ENCODE assay signal across 8 cellular contexts in genomic region chr11:60841797-60842687, GRCh38. TPM values are rescaled to one million over a fixed set of nuclear protein-coding genes. Genes with fewer than 3 reads are reported as not detected.
DNase-seq lines count a peak whose midpoint lies in the region; ATAC-seq and TF ChIP-seq lines count a peak whose summit lies in the region.

A gene with protein sequence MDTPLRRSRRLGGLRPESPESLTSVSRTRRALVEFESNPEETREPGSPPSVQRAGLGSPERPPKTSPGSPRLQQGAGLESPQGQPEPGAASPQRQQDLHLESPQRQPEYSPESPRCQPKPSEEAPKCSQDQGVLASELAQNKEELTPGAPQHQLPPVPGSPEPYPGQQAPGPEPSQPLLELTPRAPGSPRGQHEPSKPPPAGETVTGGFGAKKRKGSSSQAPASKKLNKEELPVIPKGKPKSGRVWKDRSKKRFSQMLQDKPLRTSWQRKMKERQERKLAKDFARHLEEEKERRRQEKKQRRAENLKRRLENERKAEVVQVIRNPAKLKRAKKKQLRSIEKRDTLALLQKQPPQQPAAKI (plus strand): TSS chr11:60842113. CDS start chr11:60842125, 12 bp downstream.

- H3K9me3 ChIP-seq in Panc1 (ENCODE audit: control insufficient read depth, insufficient read depth, low read depth, low read length) = no peaks in the 10 kb centered on the region
- H3K9me3 ChIP-seq in mucosa of stomach (ENCODE audit: control insufficient read depth, low read length) = no peaks in the 10 kb centered on the region

- CTCF ChIA-PET in Panc1 (lab: Charles Lee) = no interaction called here

- in situ Hi-C loops in Panc1 (cut with HindIII; ENCODE audit: low pct_unique_long_range_greater_than_20kb, low sequenced_read_pairs) = no loop called here

- peak; percentile 68 for ATAC-seq in GM21576 (IDR thresholded peaks at IDR 0.05; ENCODE audit: unreplicated experiment)
- ATAC-seq in Panc1 = peak; percentile 93
- peak; percentile 96 for ATAC-seq in esophagus mucosa

- peak within 1 kb of the TSS; percentile 92 for H3K27ac ChIP-seq in Panc1 (ENCODE audit: low read length)

- TF ChIP-seq RAD21 in Ishikawa (IDR thresholded peaks at IDR 0.05; ENCODE audit: low read depth) = no peak

- POLR2A ChIA-PET in Panc1 (lab: Charles Lee) = interaction anchor here (0.5 kb wide), 1 partner anchor 42 kb away, joined by 3 read pairs; no protein-coding TSS in a partner anchor

- no peak for TF ChIP-seq CTCF in Panc1 (IDR thresholded peaks at IDR 0.05)

- H3K27me3 ChIP-seq in Panc1 (ENCODE audit: control insufficient read depth, insufficient read depth, low read length) (no peaks in the 10 kb centered on the region), mucosa of stomach (ENCODE audit: control insufficient read depth, insufficient read depth, low read length) (no peaks in the 10 kb centered on the region)

- DNase-seq in DMS153 treated with DMSO at 0.1 percent for 48 hours (lab: John Stamatoyannopoulos, UW; ENCODE audit: unreplicated experiment) (peak; percentile 79), Panc1 (ENCODE audit: low read depth, low spot score) (peak; percentile 71)
- peak; percentile 99 for DNase-seq in activated T-cell treated with anti-CD3 and anti-CD28 coated beads, Interleukin-2, amount 50 U/mL, for 48 hours
- DNase-seq in stimulated activated CD8-positive, alpha-beta memory T cell treated with anti-CD3 and anti-CD28 coated beads, Interleukin-4, amount 100 ng/mL, for 48 hours = peak; percentile 100

- no TSS peak for BruUV-seq in Panc1 (replicated peaks; lab: Mats Ljungman, UMichigan)

- H3K4me1 ChIP-seq in Panc1 (ENCODE audit: control insufficient read depth, insufficient read depth, low read length) (peaks cover 25% of the 10 kb centered on the region), mucosa of stomach (ENCODE audit: control insufficient read depth, insufficient read depth, low read length) (peaks cover 32% of the 10 kb centered on the region)

- intact Hi-C loops in Panc1 (cut with micrococcal nuclease; ENCODE audit: unreplicated experiment) = no loop called here

- peak; percentile 42; the same call in 1 of the 2 replicates for TF ChIP-seq EP300 in Ishikawa (IDR thresholded peaks at IDR 0.05; ENCODE audit: borderline replicate concordance)

- H3K4me3 ChIP-seq in Panc1 (ENCODE audit: low read depth in 2 of 2, low read length in 2 of 2) (peak within 1 kb of the TSS; percentile 89 to 91), mucosa of stomach (ENCODE audit: low read length) (peak within 1 kb of the TSS; percentile 81)

- peak within 1 kb of the TSS; percentile 80 for H3K9ac ChIP-seq in mucosa of stomach (ENCODE audit: low read length)

- H3K36me3 ChIP-seq in Panc1 (ENCODE audit: control insufficient read depth, insufficient read depth, low read length) (no peaks in the 10 kb centered on the region; the same call in 1 of the 2 replicates), mucosa of stomach (ENCODE audit: control insufficient read depth, insufficient read depth, low read length) (no peaks in the 10 kb centered on the region)

TF ChIP-seq in Ishikawa, 13 proteins besides CTCF, POLR2A, EP300 and RAD21:
- peak; percentile 71 for TF ChIP-seq TCF12 (IDR thresholded peaks at IDR 0.05; ENCODE audit: low read depth)
- TF ChIP-seq FOXM1 (IDR thresholded peaks at IDR 0.05; ENCODE audit: borderline replicate concordance, low read depth) = no peak
- TF ChIP-seq CREB1 (IDR thresholded peaks at IDR 0.05; ENCODE audit: low read depth) = peak; percentile 100
- TF ChIP-seq TEAD4 (IDR thresholded peaks at IDR 0.05) = no peak
- no peak for TF ChIP-seq EGR1 (IDR thresholded peaks at IDR 0.05)
- TF ChIP-seq NFIC (IDR thresholded peaks at IDR 0.05) = no peak
- TF ChIP-seq YY1 (IDR thresholded peaks at IDR 0.05; ENCODE audit: low read depth) = peak; percentile 98
- peak; percentile 55; the same call in 1 of the 2 replicates for TF ChIP-seq ZBTB7A (IDR thresholded peaks at IDR 0.05; ENCODE audit: low read depth)
- peak; percentile 82 for TF ChIP-seq TAF1 (IDR thresholded peaks at IDR 0.05; ENCODE audit: low read depth)
- TF ChIP-seq CEBPB (IDR thresholded peaks at IDR 0.05) = no peak
- TF ChIP-seq, protein P1, sequence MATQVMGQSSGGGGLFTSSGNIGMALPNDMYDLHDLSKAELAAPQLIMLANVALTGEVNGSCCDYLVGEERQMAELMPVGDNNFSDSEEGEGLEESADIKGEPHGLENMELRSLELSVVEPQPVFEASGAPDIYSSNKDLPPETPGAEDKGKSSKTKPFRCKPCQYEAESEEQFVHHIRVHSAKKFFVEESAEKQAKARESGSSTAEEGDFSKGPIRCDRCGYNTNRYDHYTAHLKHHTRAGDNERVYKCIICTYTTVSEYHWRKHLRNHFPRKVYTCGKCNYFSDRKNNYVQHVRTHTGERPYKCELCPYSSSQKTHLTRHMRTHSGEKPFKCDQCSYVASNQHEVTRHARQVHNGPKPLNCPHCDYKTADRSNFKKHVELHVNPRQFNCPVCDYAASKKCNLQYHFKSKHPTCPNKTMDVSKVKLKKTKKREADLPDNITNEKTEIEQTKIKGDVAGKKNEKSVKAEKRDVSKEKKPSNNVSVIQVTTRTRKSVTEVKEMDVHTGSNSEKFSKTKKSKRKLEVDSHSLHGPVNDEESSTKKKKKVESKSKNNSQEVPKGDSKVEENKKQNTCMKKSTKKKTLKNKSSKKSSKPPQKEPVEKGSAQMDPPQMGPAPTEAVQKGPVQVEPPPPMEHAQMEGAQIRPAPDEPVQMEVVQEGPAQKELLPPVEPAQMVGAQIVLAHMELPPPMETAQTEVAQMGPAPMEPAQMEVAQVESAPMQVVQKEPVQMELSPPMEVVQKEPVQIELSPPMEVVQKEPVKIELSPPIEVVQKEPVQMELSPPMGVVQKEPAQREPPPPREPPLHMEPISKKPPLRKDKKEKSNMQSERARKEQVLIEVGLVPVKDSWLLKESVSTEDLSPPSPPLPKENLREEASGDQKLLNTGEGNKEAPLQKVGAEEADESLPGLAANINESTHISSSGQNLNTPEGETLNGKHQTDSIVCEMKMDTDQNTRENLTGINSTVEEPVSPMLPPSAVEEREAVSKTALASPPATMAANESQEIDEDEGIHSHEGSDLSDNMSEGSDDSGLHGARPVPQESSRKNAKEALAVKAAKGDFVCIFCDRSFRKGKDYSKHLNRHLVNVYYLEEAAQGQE (IDR thresholded peaks at IDR 0.05; ENCODE audit: low read depth) = no peak
- TF ChIP-seq, protein P2, sequence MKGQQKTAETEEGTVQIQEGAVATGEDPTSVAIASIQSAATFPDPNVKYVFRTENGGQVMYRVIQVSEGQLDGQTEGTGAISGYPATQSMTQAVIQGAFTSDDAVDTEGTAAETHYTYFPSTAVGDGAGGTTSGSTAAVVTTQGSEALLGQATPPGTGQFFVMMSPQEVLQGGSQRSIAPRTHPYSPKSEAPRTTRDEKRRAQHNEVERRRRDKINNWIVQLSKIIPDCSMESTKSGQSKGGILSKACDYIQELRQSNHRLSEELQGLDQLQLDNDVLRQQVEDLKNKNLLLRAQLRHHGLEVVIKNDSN (IDR thresholded peaks at IDR 0.05) = peak; percentile 82
- TF ChIP-seq, protein P3, sequence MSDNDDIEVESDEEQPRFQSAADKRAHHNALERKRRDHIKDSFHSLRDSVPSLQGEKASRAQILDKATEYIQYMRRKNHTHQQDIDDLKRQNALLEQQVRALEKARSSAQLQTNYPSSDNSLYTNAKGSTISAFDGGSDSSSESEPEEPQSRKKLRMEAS (IDR thresholded peaks at IDR 0.05) = peak; percentile 100
TF ChIP-seq in Ishikawa: peak in this region for 7.

RNA-seq across cellular contexts. Expression of the gene that starts here (rescaled TPM):
- total RNA-seq in Panc1 (2021; ENCODE audit: unreplicated experiment) = 70.2 TPM
- 52.5 TPM for polyA plus RNA-seq in Panc1 (2012; ENCODE audit: insufficient read length)
- total RNA-seq in esophagus mucosa = 19.9 TPM

Comparison
In these comparisons a context has a peak if more than half of its experiments do, and no peak if none do; other contexts are left out.
1. Peak in every context shown above with its lines: DNase-seq, ATAC-seq, H3K4me3 ChIP-seq and H3K27ac ChIP-seq.